21 cellular contexts compared by ENCODE assay signal in genomic region chr2:85368921-85369320, GRCh38. TPM values are rescaled to one million over a fixed set of nuclear protein-coding genes. Genes with fewer than 3 reads are reported as not detected.
DNase-seq lines count a peak whose midpoint lies in the region; ATAC-seq and TF ChIP-seq lines count a peak whose summit lies in the region.
"Had no signal": no experiment of that assay in that cellular context is flagged by ENCODE, and none has a peak within 500 bp of the region (broad histone marks: within the 10 kb centered on the region; RNA-seq: fewer than 3 reads in every experiment).

No MANE protein-coding gene starts in this region.

- DNase-seq in H9 (no peak), adipocyte (ENCODE audit: low read depth) (peak; percentile 9), left colon (no peak), NCI-H187 treated with DMSO at 0.1 percent for 48 hours (lab: John Stamatoyannopoulos, UW) (no peak)
- DNase-seq: CD4-positive, alpha-beta T cell; DMS 273 treated with DMSO at 0.1 percent for 48 hours; DMS79 treated with DMSO at 0.1 percent for 48 hours; HCEC 1CT; KG1; NCI-H1092 treated with DMSO at 0.1 percent for 48 hours; NCI-H146; NCI-H526; OCI-M1; RPMI8226; SHP77 treated with DMSO at 0.1 percent for 48 hours had no signal

- ATAC-seq in left colon, result peak; percentile 31
- no peak for ATAC-seq in GM21515 (IDR thresholded peaks at IDR 0.05; ENCODE audit: unreplicated experiment)
- ATAC-seq in SK-N-SH treated with all-trans-retinoic acid at 6 μM for 48 hours, result no peak
- ATAC-seq: GM23338 had no signal

- no peak for TF ChIP-seq CTCF in H9 (conservative IDR thresholded peaks at IDR 0.05)

- H3K9me3 ChIP-seq in H9 (ENCODE audit: control insufficient read depth, low read depth, low read length) (no peaks in the 10 kb centered on the region), adipocyte (ENCODE audit: control insufficient read depth, low read length) (no peaks in the 10 kb centered on the region), subcutaneous abdominal adipose tissue (ENCODE audit: control insufficient read depth in 5 of 5, low read length in 5 of 5) (no peaks in the 10 kb centered on the region)
- H3K9me3 ChIP-seq: Caco-2 had no signal

- H2BK20ac ChIP-seq in H9 (ENCODE audit: low read depth, low read length, poor library complexity, severe bottlenecking), result no peak overlapping the region

- H4K20me1 ChIP-seq in H9 (ENCODE audit: control insufficient read depth, insufficient read depth, insufficient read length), result no peaks in the 10 kb centered on the region

- intact Hi-C loops in left colon (cut with DNase I, micrococcal nuclease), result no loop called here

- no peak overlapping the region for H3K4me2 ChIP-seq in H9 (ENCODE audit: insufficient read depth, insufficient read length, low read length)
- H3K4me2 ChIP-seq: GM23338 had no signal

- no peak overlapping the region for H2BK5ac ChIP-seq in H9 (ENCODE audit: insufficient read length, low read length)

- no peak overlapping the region for H2BK120ac ChIP-seq in H9 (ENCODE audit: low read depth, low read length, poor library complexity, severe bottlenecking)

- H3K27ac Mint-ChIP-seq in H9, result no peak overlapping the region
- H3K27ac Mint-ChIP-seq: CD4-positive, alpha-beta T cell; GM23338 had no signal

- H3K79me2 ChIP-seq in H9 (ENCODE audit: insufficient read depth, low read length), result no peaks in the 10 kb centered on the region

- no peak overlapping the region for H4K91ac ChIP-seq in H9 (ENCODE audit: insufficient read length, low read depth, low read length)

- no peak overlapping the region for H3K23ac ChIP-seq in H9 (ENCODE audit: insufficient read length, low read depth, low read length)

- no peak overlapping the region for H3T11ph ChIP-seq in H9 (ENCODE audit: low read length)

- no peak overlapping the region for H3K56ac ChIP-seq in H9 (ENCODE audit: insufficient read length, low read depth, low read length)

- H3K4me1 ChIP-seq in H9 (ENCODE audit: insufficient read depth, low read length), result no peaks in the 10 kb centered on the region
- H3K4me1 ChIP-seq in adipocyte (ENCODE audit: control insufficient read depth, insufficient read depth, low read length), result peaks cover 22% of the 10 kb centered on the region
- peaks cover 0 to 37% (median 28%) of the 10 kb centered on the region in 5 donors for H3K4me1 ChIP-seq in subcutaneous abdominal adipose tissue (ENCODE audit: control insufficient read depth in 5 of 5, insufficient read depth in 5 of 5, low read length in 5 of 5)
- H3K4me1 ChIP-seq: Caco-2 had no signal

- H3K4ac ChIP-seq in H9 (ENCODE audit: low read depth, low read length), result no peak overlapping the region

- no peaks in the 10 kb centered on the region; a peak in 1 of 5 replicates for H3K9me3 Mint-ChIP-seq in H9
- H3K9me3 Mint-ChIP-seq: CD4-positive, alpha-beta T cell; GM23338 had no signal

- H3K27me3 Mint-ChIP-seq in H9 (ENCODE audit: low read depth), result no peaks in the 10 kb centered on the region
- H3K27me3 Mint-ChIP-seq: CD4-positive, alpha-beta T cell had no signal

- H3K18ac ChIP-seq in H9 (ENCODE audit: insufficient read length, low read depth, low read length), result no peak overlapping the region

- no peak overlapping the region for H2BK15ac ChIP-seq in H9 (ENCODE audit: low read depth, low read length)

- H3K4me3 Mint-ChIP-seq in H9, result no peak overlapping the region
- H3K4me3 Mint-ChIP-seq: CD4-positive, alpha-beta T cell; GM23338 had no signal

- H3K9ac ChIP-seq in H9 (ENCODE audit: extremely low read depth, insufficient read length, low read length) (no peak overlapping the region), adipocyte (ENCODE audit: low read length) (no peak overlapping the region), subcutaneous abdominal adipose tissue (ENCODE audit: low read length in 5 of 5) (peak overlapping the region in 1 of 5 donors; percentile 16)

- no peaks in the 10 kb centered on the region for H3K23me2 ChIP-seq in H9 (ENCODE audit: insufficient read length, low read depth, low read length, poor library complexity, severe bottlenecking)

- peaks cover 0 to 11% (median 9%) of the 10 kb centered on the region in 3 experiments; a peak in 4 of 7 replicates for H3K36me3 Mint-ChIP-seq in H9 (ENCODE audit: insufficient read depth in 1 of 3, low read depth in 3 of 3)

- no peak overlapping the region for H2BK12ac ChIP-seq in H9 (ENCODE audit: insufficient read length, low read depth, low read length)

- H2AK5ac ChIP-seq in H9 (ENCODE audit: insufficient read length, low read length), result no peak overlapping the region

- H3K14ac ChIP-seq in H9 (ENCODE audit: insufficient read depth, low read length), result no peak overlapping the region

- H4K8ac ChIP-seq in H9 (replicated peaks; ENCODE audit: insufficient read length, low read depth, low read length), result peak overlapping the region; percentile 32

- no peak overlapping the region for H4K5ac ChIP-seq in H9 (ENCODE audit: insufficient read length, low read depth, low read length)

- no peak overlapping the region for H3K27ac ChIP-seq in H9 (ENCODE audit: insufficient read length, low read depth, low read length)
- H3K27ac ChIP-seq in subcutaneous abdominal adipose tissue (ENCODE audit: low read depth, low read length), result peak overlapping the region; percentile 54
- H3K27ac ChIP-seq: SK-N-MC had no signal

- no peak overlapping the region for H2AFZ ChIP-seq in H9 (ENCODE audit: low read length)
- H2AFZ ChIP-seq: GM23338 had no signal

- H3K4me1 Mint-ChIP-seq in H9, result no peaks in the 10 kb centered on the region
- H3K4me1 Mint-ChIP-seq: GM23338 had no signal

- H3K4me3 ChIP-seq in adipocyte (ENCODE audit: low read length) (no peak overlapping the region), subcutaneous abdominal adipose tissue (ENCODE audit: low read depth in 1 of 5, low read length in 5 of 5) (no peak overlapping the region)
- H3K4me3 ChIP-seq: GM23338, SK-N-MC had no signal

- H3K79me1 ChIP-seq in H9 (ENCODE audit: insufficient read depth, low read depth, low read length, poor library complexity, severe bottlenecking), result no peaks in the 10 kb centered on the region

- H3K27me3 ChIP-seq in H9 (ENCODE audit: insufficient read depth, low read length), result no peaks in the 10 kb centered on the region
- no peaks in the 10 kb centered on the region for H3K27me3 ChIP-seq in adipocyte (replicated peaks; ENCODE audit: control insufficient read depth, insufficient read depth, low read length)
- H3K27me3 ChIP-seq in subcutaneous abdominal adipose tissue (ENCODE audit: control insufficient read depth in 5 of 5, insufficient read depth in 4 of 5, low read length in 5 of 5), result no peaks in the 10 kb centered on the region

- H3K36me3 ChIP-seq in adipocyte (ENCODE audit: control insufficient read depth, insufficient read depth, low read length, severe bottlenecking), result peaks cover 20% of the 10 kb centered on the region
- peaks cover 0 to 43% (median 14%) of the 10 kb centered on the region in 5 donors for H3K36me3 ChIP-seq in subcutaneous abdominal adipose tissue (ENCODE audit: control insufficient read depth in 5 of 5, insufficient read depth in 5 of 5, low read length in 5 of 5)

TF ChIP-seq in SK-N-SH treated with all-trans-retinoic acid at 6 μM for 48 hours, 23 proteins besides CTCF, POLR2A, EP300 and RAD21 (continues in another document):
- no peak for TF ChIP-seq ISL1 (CRISPR knock-in tag; IDR thresholded peaks at IDR 0.05)
- TF ChIP-seq CSRNP3 (CRISPR knock-in tag; IDR thresholded peaks at IDR 0.05), result no peak
- no peak for TF ChIP-seq ZNF70 (CRISPR knock-in tag; IDR thresholded peaks at IDR 0.05)
- no peak for TF ChIP-seq ARNTL (CRISPR knock-in tag; IDR thresholded peaks at IDR 0.05; ENCODE audit: borderline replicate concordance, low read depth)
- no peak for TF ChIP-seq ZNF565 (CRISPR knock-in tag; conservative IDR thresholded peaks at IDR 0.05; ENCODE audit: low read depth)
- no peak for TF ChIP-seq PATZ1 (CRISPR knock-in tag; IDR thresholded peaks at IDR 0.05; ENCODE audit: borderline replicate concordance)
- no peak for TF ChIP-seq ZFP30 (CRISPR knock-in tag; IDR thresholded peaks at IDR 0.05)
- no peak for TF ChIP-seq BACH2 (CRISPR knock-in tag; IDR thresholded peaks at IDR 0.05; ENCODE audit: borderline replicate concordance)

RNA-seq across cellular contexts. Expression of gene ELMOD3, which starts 14.4 kb away (rescaled TPM):
- total RNA-seq in H9 (2021) (7.4 and 7.6 TPM in 2 replicates), left colon (10 to 100 TPM; 18.3 to 19.6 TPM)

RNA-seq across cellular contexts. Expression of gene RETSAT, which starts 14.6 kb away (rescaled TPM):
- total RNA-seq in H9 (2021) (14.7 and 16.7 TPM in 2 replicates), left colon (100 to 1,000 TPM; 245 to 291 TPM)

RNA-seq across cellular contexts. Expression of gene TGOLN2, which starts 41.1 kb away (rescaled TPM):
- total RNA-seq in H9 (2021) (47.7 and 47.8 TPM in 2 replicates), left colon (100 to 1,000 TPM; 186 to 193 TPM)

RNA-seq across cellular contexts. Expression of gene CAPG, which starts 41.2 kb away (rescaled TPM):
- total RNA-seq in H9 (2021), result 72.8 and 78.8 TPM in 2 replicates
- 10 to 100 TPM; 97.7 to 98.2 TPM for total RNA-seq in left colon

RNA-seq across cellular contexts. Expression of gene SH2D6, which starts 49.6 kb away (rescaled TPM):
- total RNA-seq in H9 (2021) (0.61 TPM in 2 replicates), left colon (1 to 10 TPM; 4.7 to 6.3 TPM)
- total RNA-seq: GM23338 had no signal

Comparison
In these comparisons a context has a peak if more than half of its experiments do, and no peak if none do; other contexts are left out.
1. RNA of gene RETSAT, which starts 14.6 kb away (total RNA-seq): 245 to 291 TPM in left colon; 14.7 to 16.7 TPM in H9; every median in the first group is over 10 times any median in the second.